In the genomic region with DNA sequence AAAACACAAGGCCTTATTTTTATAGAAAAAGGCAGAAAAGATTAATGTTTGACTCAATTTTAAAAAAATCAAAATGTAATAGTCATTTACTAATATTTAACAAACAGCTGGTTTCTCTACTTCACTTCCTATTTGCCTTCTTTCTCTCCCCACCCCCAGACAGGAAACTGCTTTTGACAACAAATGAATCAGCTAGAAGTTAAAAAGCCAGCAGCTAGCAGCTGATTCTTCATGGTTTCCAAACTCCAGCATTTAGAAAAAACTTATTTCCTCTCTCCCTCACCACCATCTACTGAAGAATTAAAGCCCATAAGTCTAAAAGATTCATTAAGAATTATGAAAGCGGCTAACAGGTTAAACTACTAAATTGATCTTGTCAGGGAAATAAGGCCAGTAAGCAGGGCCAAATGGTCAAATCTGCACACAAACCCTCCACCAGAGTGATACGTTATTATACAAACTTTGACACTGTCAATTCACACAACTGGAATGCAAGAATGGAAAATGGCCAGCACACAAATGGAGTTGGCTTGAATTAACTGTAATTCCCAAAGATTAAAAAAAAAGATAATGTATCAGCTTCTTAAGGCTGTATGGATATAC, we compare ENCODE assay signal across 8 cellular contexts. TPM values are rescaled to one million over a fixed set of nuclear protein-coding genes. Genes with fewer than 3 reads are reported as not detected.
DNase-seq lines count a peak whose midpoint lies in the region; ATAC-seq and TF ChIP-seq lines count a peak whose summit lies in the region.

No MANE protein-coding gene starts in this region.

- DNase-seq in activated CD8-positive, alpha-beta memory T cell treated with anti-CD3 and anti-CD28 coated beads, Interleukin-2, amount 50 U/mL, for 4 hours = peak; percentile 18
- DNase-seq in activated CD8-positive, alpha-beta memory T cell treated with anti-CD3 and anti-CD28 coated beads for 24 hours = no peak
- DNase-seq in T follicular helper cell (ENCODE audit: low read depth) (peak; percentile 33), endothelial cell (ENCODE audit: low spot score) (no peak), non-pigmented ciliary epithelial cell (ENCODE audit: low read depth) (peak; percentile 41), SW480 (ENCODE audit: low spot score) (no peak)

- ATAC-seq in HG03175 (IDR thresholded peaks at IDR 0.05; ENCODE audit: unreplicated experiment) (peak; percentile 42), GM19463 (IDR thresholded peaks at IDR 0.05; ENCODE audit: unreplicated experiment) (no peak)

- H3K4me1 Mint-ChIP-seq in endothelial cell (ENCODE audit: unreplicated experiment) = peaks cover 37% of the 10 kb centered on the region

- peak overlapping the region; percentile 95 for H3K27ac Mint-ChIP-seq in endothelial cell (ENCODE audit: unreplicated experiment)

- peak overlapping the region; percentile 91 for H3K4me3 Mint-ChIP-seq in endothelial cell (ENCODE audit: unreplicated experiment)

- peaks cover 19% of the 10 kb centered on the region for H3K36me3 Mint-ChIP-seq in endothelial cell (ENCODE audit: low read depth, unreplicated experiment)

- H3K9me3 Mint-ChIP-seq in endothelial cell (ENCODE audit: unreplicated experiment) = no peaks in the 10 kb centered on the region

- H3K27me3 Mint-ChIP-seq in endothelial cell (ENCODE audit: unreplicated experiment) = peaks cover 19% of the 10 kb centered on the region

- TF ChIP-seq CTCF in endothelial cell (IDR thresholded peaks at IDR 0.05; ENCODE audit: unreplicated experiment) = no peak

RNA-seq across cellular contexts. Expression of gene WDR26, which starts 4.0 kb away (rescaled TPM):
- total RNA-seq in endothelial cell (ENCODE audit: unreplicated experiment) = 126 TPM

Comparison
In these comparisons a context has a peak if more than half of its experiments do, and no peak if none do; other contexts are left out.
1. DNase-seq: peak in activated CD8-positive, alpha-beta memory T cell treated with anti-CD3 and anti-CD28 coated beads, Interleukin-2, amount 50 U/mL, for 4 hours (single experiment), T follicular helper cell (single experiment) and non-pigmented ciliary epithelial cell (single experiment); none in activated CD8-positive, alpha-beta memory T cell treated with anti-CD3 and anti-CD28 coated beads for 24 hours (single experiment), endothelial cell (single experiment) and SW480 (single experiment).